Comparison of ENCODE assay signal across 8 cellular contexts in genomic region chr19:45667620-45668341, GRCh38. TPM values are rescaled to one million over a fixed set of nuclear protein-coding genes. Genes with fewer than 3 reads are reported as not detected.
DNase-seq lines count a peak whose midpoint lies in the region; ATAC-seq and TF ChIP-seq lines count a peak whose summit lies in the region.

A gene with protein sequence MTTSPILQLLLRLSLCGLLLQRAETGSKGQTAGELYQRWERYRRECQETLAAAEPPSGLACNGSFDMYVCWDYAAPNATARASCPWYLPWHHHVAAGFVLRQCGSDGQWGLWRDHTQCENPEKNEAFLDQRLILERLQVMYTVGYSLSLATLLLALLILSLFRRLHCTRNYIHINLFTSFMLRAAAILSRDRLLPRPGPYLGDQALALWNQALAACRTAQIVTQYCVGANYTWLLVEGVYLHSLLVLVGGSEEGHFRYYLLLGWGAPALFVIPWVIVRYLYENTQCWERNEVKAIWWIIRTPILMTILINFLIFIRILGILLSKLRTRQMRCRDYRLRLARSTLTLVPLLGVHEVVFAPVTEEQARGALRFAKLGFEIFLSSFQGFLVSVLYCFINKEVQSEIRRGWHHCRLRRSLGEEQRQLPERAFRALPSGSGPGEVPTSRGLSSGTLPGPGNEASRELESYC (plus strand): TSS chr19:45668221. CDS start chr19:45669521, 1,300 bp downstream.

- intact Hi-C loops in body of pancreas (cut with DNase I): no loop called here

- H3K79me2 ChIP-seq in DND-41 (ENCODE audit: insufficient read depth, low read length): no peaks in the 10 kb centered on the region

- H3K36me3 ChIP-seq in DND-41 (ENCODE audit: insufficient read depth, low read length): no peaks in the 10 kb centered on the region
- H3K36me3 ChIP-seq in body of pancreas (replicated peaks in 1 of 2; ENCODE audit: insufficient read depth in 1 of 2, low read depth in 2 of 2): no peaks in the 10 kb centered on the region
- no peaks in the 10 kb centered on the region for H3K36me3 ChIP-seq in kidney epithelial cell (ENCODE audit: control insufficient read depth, insufficient read depth, low read length)

- H3K9ac ChIP-seq in DND-41 (ENCODE audit: low read depth, low read length): peak within 1 kb of the TSS; percentile 51

- 6 to 18% methylated on average over 4 to 15 of the region's 15 CpGs for WGBS in body of pancreas, 2 donors

- peak within 1 kb of the TSS; percentile 48; the same call in 1 of the 2 replicates for H3K27ac ChIP-seq in DND-41 (ENCODE audit: low read length)
- peak within 1 kb of the TSS; percentile 4 to 69 (median 42) for H3K27ac ChIP-seq in body of pancreas

- H4K20me1 ChIP-seq in DND-41 (ENCODE audit: insufficient read depth, low read length): no peaks in the 10 kb centered on the region

- H3K9me3 ChIP-seq in DND-41 (ENCODE audit: insufficient read depth, low read length, severe bottlenecking): no peaks in the 10 kb centered on the region
- H3K9me3 ChIP-seq in body of pancreas: no peaks in the 10 kb centered on the region

- peaks cover 21% of the 10 kb centered on the region for H3K4me1 ChIP-seq in DND-41 (ENCODE audit: insufficient read depth, low read length)
- peaks cover 39% of the 10 kb centered on the region for H3K4me1 ChIP-seq in body of pancreas

- DNase-seq in DND-41 (peak; percentile 78), HuH-7 (ENCODE audit: low spot score) (peak; percentile 82), T-helper 22 cell (ENCODE audit: low read depth) (peak; percentile 29), body of pancreas (peak; percentile 67 to 77 (median 72)), kidney epithelial cell (ENCODE audit: low read depth) (no peak), DMS79 (lab: John Stamatoyannopoulos, UW) (no peak), NCI-H2081 (lab: John Stamatoyannopoulos, UW) (no peak)
- DNase-seq in stimulated activated CD4-positive, alpha-beta T cell treated with anti-CD3 and anti-CD28 coated beads, Interleukin-4, amount 100 ng/mL, for 48 hours (ENCODE audit: low read depth in 2 of 2): peak; percentile 66 to 74

- H3K4me3 ChIP-seq in DND-41 (ENCODE audit: low read depth in 1 of 2, low read length in 2 of 2) (peak within 1 kb of the TSS; percentile 14 to 59; a peak in 3 of 4 replicates), body of pancreas (peak within 1 kb of the TSS in 1 of 2 donors; percentile 10), kidney epithelial cell (ENCODE audit: low read depth, low read length) (peak within 1 kb of the TSS; percentile 18)

- no peak for TF ChIP-seq CTCF in DND-41 (IDR thresholded peaks at IDR 0.05; ENCODE audit: borderline replicate concordance, extremely low read depth, low read length, poor library complexity, severe bottlenecking)
- no peak for TF ChIP-seq CTCF in body of pancreas (IDR thresholded peaks at IDR 0.05)
- TF ChIP-seq CTCF in kidney epithelial cell (IDR thresholded peaks at IDR 0.05; ENCODE audit: insufficient read depth, low read length, poor library complexity, severe bottlenecking): no peak

- peak within 1 kb of the TSS; percentile 83 for H3K4me2 ChIP-seq in DND-41 (ENCODE audit: insufficient read depth, low read length)

- H3K27me3 ChIP-seq in DND-41 (ENCODE audit: insufficient read depth, low read length, poor library complexity) (peaks cover 14% of the 10 kb centered on the region), body of pancreas (no peaks in the 10 kb centered on the region), kidney epithelial cell (ENCODE audit: control insufficient read depth, insufficient read depth, low read length) (peaks cover 20% of the 10 kb centered on the region)

- TF ChIP-seq POLR2A in body of pancreas (IDR thresholded peaks at IDR 0.05): peak in 2 of 3 donors; percentile 25 to 36

- peak within 1 kb of the TSS; percentile 72 for H2AFZ ChIP-seq in DND-41 (ENCODE audit: low read depth, low read length)

- ATAC-seq in DND-41 (ENCODE audit: insufficient read depth, low read depth) (peak; percentile 80), body of pancreas (peak; percentile 27)

RNA-seq across cellular contexts. Expression of the gene that starts here (rescaled TPM):
- total RNA-seq in body of pancreas (1 to 10 TPM; 3.9 to 9.2 TPM), kidney epithelial cell (0.46 TPM in 1 of 2 replicates, not detected in the other)

Comparison
In these comparisons a context has a peak if more than half of its experiments do, and no peak if none do; other contexts are left out.
1. DNase-seq: peak in DND-41 (single experiment), HuH-7 (single experiment), T-helper 22 cell (single experiment), body of pancreas (4 of 4) and stimulated activated CD4-positive, alpha-beta T cell treated with anti-CD3 and anti-CD28 coated beads, Interleukin-4, amount 100 ng/mL, for 48 hours (2 of 2); none in kidney epithelial cell (single experiment), DMS79 (single experiment) and NCI-H2081 (0 of 2).